ENCODE assay signal across 1 cellular context in genomic region chr6:132777881-132778280, GRCh38. TPM values are rescaled to one million over a fixed set of nuclear protein-coding genes. Genes with fewer than 3 reads are reported as not detected.
"Had no signal": no experiment of that assay in that cellular context is flagged by ENCODE, and none has a peak within 500 bp of the region (broad histone marks: within the 10 kb centered on the region; RNA-seq: fewer than 3 reads in every experiment).

No MANE protein-coding gene starts in this region.

RNA-seq across cellular contexts. Expression of gene VNN2, which starts 20.2 kb away (rescaled TPM):
- total RNA-seq: WTC11 had no signal
